Comparison of ENCODE assay signal across 8 cellular contexts in genomic region chr10:32378371-32379301, GRCh38. TPM values are rescaled to one million over a fixed set of nuclear protein-coding genes. Genes with fewer than 3 reads are reported as not detected.
DNase-seq lines count a peak whose midpoint lies in the region; ATAC-seq, FAIRE-seq and TF ChIP-seq lines count a peak whose summit lies in the region.

No MANE protein-coding gene starts in this region.

- no peaks in the 10 kb centered on the region for H3K9me3 ChIP-seq in keratinocyte (ENCODE audit: control insufficient read depth, low read depth, low read length)

- peak; percentile 69 for DNase-seq in AG09319 (ENCODE audit: extremely low read depth, low read depth)
- peak; percentile 69 for DNase-seq in NCI-H345 treated with DMSO at 0.1 percent for 48 hours (lab: John Stamatoyannopoulos, UW; ENCODE audit: unreplicated experiment)
- DNase-seq in activated CD4-positive, CD25-positive, alpha-beta regulatory T cell treated with anti-CD3 and anti-CD28 coated beads, Interleukin-2, amount 50 U/mL, for 16 hours (ENCODE audit: low read depth, low spot score) = peak; percentile 88
- DNase-seq in cerebellum (ENCODE audit: low spot score) = peak; percentile 91
- peak; percentile 21 for DNase-seq in keratinocyte (ENCODE audit: low read depth, low spot score)
- DNase-seq in stimulated activated CD4-positive, alpha-beta T cell treated with anti-CD3 and anti-CD28 coated beads, Interleukin-12 subunit alpha, Interleukin-12 subunit beta, amount 100 ng/mL, for 48 hours (ENCODE audit: low read depth in 2 of 3, low spot score in 1 of 3) = peak; percentile 78 to 88 (median 83)

- peaks cover 2% of the 10 kb centered on the region for H3K4me1 ChIP-seq in keratinocyte (ENCODE audit: control insufficient read depth, extremely low read depth, insufficient read depth, low read length)

- peak; percentile 93 for ATAC-seq in GM19025 (IDR thresholded peaks at IDR 0.05; ENCODE audit: low read depth, unreplicated experiment)
- ATAC-seq in HG03280 (IDR thresholded peaks at IDR 0.05; ENCODE audit: unreplicated experiment) = peak; percentile 94

- dilution Hi-C loops in keratinocyte (cut with MboI; ENCODE audit: extremely low pct_ligation_motif_present, low sequenced_read_pairs) = no loop called here

- H4K20me1 ChIP-seq in keratinocyte (ENCODE audit: control insufficient read depth, extremely low read depth, insufficient read depth, low read length) = no peaks in the 10 kb centered on the region

- H3K27ac ChIP-seq in keratinocyte (ENCODE audit: control insufficient read depth, insufficient read depth, low read length) = peak overlapping the region; percentile 78

- H3K79me2 ChIP-seq in keratinocyte (ENCODE audit: control insufficient read depth, insufficient read depth, low read length) = peaks cover 9% of the 10 kb centered on the region

- H3K27me3 ChIP-seq in keratinocyte (ENCODE audit: control insufficient read depth, extremely low read depth, insufficient read depth, low read length) = no peaks in the 10 kb centered on the region

- peak; percentile 57 for FAIRE-seq in keratinocyte (lab: Jason Lieb, UNC)

- H3K4me2 ChIP-seq in keratinocyte (ENCODE audit: control insufficient read depth, extremely low read depth, insufficient read depth, low read depth, low read length) = peak overlapping the region; percentile 96

- H3K36me3 ChIP-seq in keratinocyte (ENCODE audit: control insufficient read depth in 2 of 2, extremely low read depth in 1 of 2, insufficient read depth in 2 of 2, low read length in 2 of 2) = no peaks in the 10 kb centered on the region

- TF ChIP-seq CTCF in AG09319 (IDR thresholded peaks at IDR 0.05; ENCODE audit: low read depth, low read length) = no peak
- TF ChIP-seq CTCF in keratinocyte (optimal IDR thresholded peaks at IDR 0.05 in 1 of 3, IDR thresholded peaks at IDR 0.05 in 1 of 3, conservative IDR thresholded peaks at IDR 0.05 in 1 of 3; ENCODE audit: extremely low read depth in 1 of 3, insufficient read depth in 2 of 3, low read length in 3 of 3) = no peak

- H3K4me3 ChIP-seq in keratinocyte (ENCODE audit: control insufficient read depth in 2 of 3, extremely low read depth in 1 of 3, insufficient read depth in 2 of 3, low read depth in 1 of 3, low read length in 3 of 3) = peak overlapping the region; percentile 58 to 82 (median 79)

- no peaks in the 10 kb centered on the region for H3K9me1 ChIP-seq in keratinocyte (ENCODE audit: control insufficient read depth, extremely low read depth, insufficient read depth, low read length)

- peak overlapping the region; percentile 94 for H2AFZ ChIP-seq in keratinocyte (ENCODE audit: control insufficient read depth, low read length)

- H3K9ac ChIP-seq in keratinocyte (ENCODE audit: control insufficient read depth, extremely low read depth, insufficient read depth, low read length) = peak overlapping the region; percentile 82

RNA-seq across cellular contexts. Expression of gene EPC1, which starts 31.7 kb away (rescaled TPM):
- total RNA-seq in cerebellum = 118 TPM
- polyA plus RNA-seq in keratinocyte = 15.5 to 34.8 TPM (median 33.5 TPM) in 3 replicates
- 15.9 TPM for polyA plus RNA-seq in keratinocyte (2011; ENCODE audit: low read depth)
- polyA plus RNA-seq in keratinocyte (2011; cell fraction: cytosol; rRNA removed) = 9.5 and 19.0 TPM in 2 replicates
- 33.0 and 42.0 TPM in 2 replicates for polyA plus RNA-seq in keratinocyte (2011; cell fraction: nucleus; rRNA removed)
- polyA plus RNA-seq in keratinocyte (2012; ENCODE audit: low replicate concordance) = 6.5 and 16.0 TPM in 2 replicates
- polyA minus RNA-seq in keratinocyte = 8.1 to 51.4 TPM (median 38.0 TPM) in 3 replicates
- polyA minus RNA-seq in keratinocyte (2011; cell fraction: cytosol; rRNA and poly(A)+ RNA removed) = 16.7 TPM
- polyA minus RNA-seq in keratinocyte (2011; cell fraction: nucleus; rRNA and poly(A)+ RNA removed) = 27.8 and 49.6 TPM in 2 replicates

Comparison
In these comparisons a context has a peak if more than half of its experiments do, and no peak if none do; other contexts are left out.
1. Peak in every context shown above with its lines: DNase-seq, ATAC-seq, H3K4me3 ChIP-seq and H3K27ac ChIP-seq.
2. DNase-seq: peak in every context shown above with its lines; median percentile 91 in cerebellum; 88 in activated CD4-positive, CD25-positive, alpha-beta regulatory T cell treated with anti-CD3 and anti-CD28 coated beads, Interleukin-2, amount 50 U/mL, for 16 hours; 83 in stimulated activated CD4-positive, alpha-beta T cell treated with anti-CD3 and anti-CD28 coated beads, Interleukin-12 subunit alpha, Interleukin-12 subunit beta, amount 100 ng/mL, for 48 hours; 69 in AG09319; 69 in NCI-H345 treated with DMSO at 0.1 percent for 48 hours; 21 in keratinocyte.